In genomic region chr3:44954962-44955361, GRCh38 we compare ENCODE assay signal across 10 cellular contexts. TPM values are rescaled to one million over a fixed set of nuclear protein-coding genes. Genes with fewer than 3 reads are reported as not detected.
DNase-seq lines count a peak whose midpoint lies in the region; ATAC-seq and TF ChIP-seq lines count a peak whose summit lies in the region.
"Had no signal": no experiment of that assay in that cellular context is flagged by ENCODE, and none has a peak within 500 bp of the region (broad histone marks: within the 10 kb centered on the region; RNA-seq: fewer than 3 reads in every experiment).

No MANE protein-coding gene starts in this region.

- H3K27ac ChIP-seq in HL-60 (replicated peaks) (peak overlapping the region; percentile 58), mesendoderm (ENCODE audit: low read depth, low read length) (no peak overlapping the region)
- H3K27ac ChIP-seq: A549, SK-N-MC had no signal

- H3K23ac ChIP-seq in mesendoderm (ENCODE audit: low read length): no peak overlapping the region

- no peaks in the 10 kb centered on the region for H3K27me3 Mint-ChIP-seq in activated naive CD8-positive, alpha-beta T cell
- no peaks in the 10 kb centered on the region for H3K27me3 Mint-ChIP-seq in activated naive CD8-positive, alpha-beta T cell treated with anti-CD3 and anti-CD28 coated beads for 36 hours
- H3K27me3 Mint-ChIP-seq in dendritic cell treated with granulocyte-macrophage colony-stimulating factor and Interleukin-4, amounts not matched to agents 40 ng/mL and 50 ng/mL, for 4 days: no peaks in the 10 kb centered on the region
- no peaks in the 10 kb centered on the region for H3K27me3 Mint-ChIP-seq in stimulated activated memory B cell treated with anti-CD40 and anti-IgM and Interleukin-4, amounts not matched to agents 10 μg/mL and 1 μg/mL and 100 μg/mL, for 72 hours
- no peaks in the 10 kb centered on the region for H3K27me3 Mint-ChIP-seq in Caco-2 (ENCODE audit: insufficient read depth, unreplicated experiment)

- no peak overlapping the region for H4K8ac ChIP-seq in mesendoderm (ENCODE audit: low read depth, low read length)

- no peak overlapping the region for H2BK5ac ChIP-seq in mesendoderm (ENCODE audit: low read length)

- TF ChIP-seq CTCF in HL-60 (IDR thresholded peaks at IDR 0.05; ENCODE audit: insufficient read depth, low read length) (no peak), Caco-2 (IDR thresholded peaks at IDR 0.05; ENCODE audit: insufficient read depth in 1 of 2, low read depth in 1 of 2, low read length in 1 of 2, severe bottlenecking in 1 of 2, unreplicated experiment in 1 of 2) (no peak)

- H3K36me3 ChIP-seq in Caco-2 (ENCODE audit: control insufficient read depth, insufficient read depth, low read length) (no peaks in the 10 kb centered on the region; the same call in 1 of the 2 replicates), mesendoderm (ENCODE audit: control insufficient read depth, insufficient read depth, low read length) (no peaks in the 10 kb centered on the region)

- no peaks in the 10 kb centered on the region for H3K9me3 ChIP-seq in Caco-2
- H3K9me3 ChIP-seq: A549 had no signal

- H3K4me3 ChIP-seq in HL-60 (replicated peaks; ENCODE audit: insufficient read depth, low read length): no peak overlapping the region
- no peak overlapping the region for H3K4me3 ChIP-seq in Caco-2 (ENCODE audit: low read depth, low read length)
- H3K4me3 ChIP-seq in mesendoderm (ENCODE audit: low read length): no peak overlapping the region
- H3K4me3 ChIP-seq: A549, SK-N-MC had no signal

- H3K79me2 ChIP-seq in mesendoderm (ENCODE audit: control insufficient read depth, insufficient read depth, low read length): no peaks in the 10 kb centered on the region

- CTCF ChIA-PET in Caco-2 (lab: Charles Lee): no interaction called here

- no peak overlapping the region for H2BK15ac ChIP-seq in mesendoderm (replicated peaks; ENCODE audit: low read depth)

- no peaks in the 10 kb centered on the region for H3K27me3 ChIP-seq in HL-60 (ENCODE audit: insufficient read depth, poor library complexity, severe bottlenecking)
- no peaks in the 10 kb centered on the region for H3K27me3 ChIP-seq in Caco-2 (replicated peaks; ENCODE audit: control insufficient read depth, insufficient read depth, low read length)
- H3K27me3 ChIP-seq in mesendoderm (ENCODE audit: insufficient read depth, low read length, poor library complexity): no peaks in the 10 kb centered on the region

- H3K9ac ChIP-seq in mesendoderm (ENCODE audit: low read length): no peak overlapping the region

- H3K27ac Mint-ChIP-seq in activated naive CD8-positive, alpha-beta T cell: peak overlapping the region; percentile 55
- no peak overlapping the region for H3K27ac Mint-ChIP-seq in activated naive CD8-positive, alpha-beta T cell treated with anti-CD3 and anti-CD28 coated beads for 36 hours
- peak overlapping the region; percentile 66 for H3K27ac Mint-ChIP-seq in dendritic cell treated with granulocyte-macrophage colony-stimulating factor and Interleukin-4, amounts not matched to agents 40 ng/mL and 50 ng/mL, for 4 days
- no peak overlapping the region for H3K27ac Mint-ChIP-seq in stimulated activated memory B cell treated with anti-CD40 and anti-IgM and Interleukin-4, amounts not matched to agents 10 μg/mL and 1 μg/mL and 100 μg/mL, for 72 hours
- no peak overlapping the region for H3K27ac Mint-ChIP-seq in Caco-2 (ENCODE audit: unreplicated experiment)

- peaks cover 5% of the 10 kb centered on the region for H3K36me3 Mint-ChIP-seq in activated naive CD8-positive, alpha-beta T cell
- peaks cover 4% of the 10 kb centered on the region for H3K36me3 Mint-ChIP-seq in activated naive CD8-positive, alpha-beta T cell treated with anti-CD3 and anti-CD28 coated beads for 36 hours
- peaks cover 43% of the 10 kb centered on the region for H3K36me3 Mint-ChIP-seq in dendritic cell treated with granulocyte-macrophage colony-stimulating factor and Interleukin-4, amounts not matched to agents 40 ng/mL and 50 ng/mL, for 4 days (ENCODE audit: low read depth)
- H3K36me3 Mint-ChIP-seq in stimulated activated memory B cell treated with anti-CD40 and anti-IgM and Interleukin-4, amounts not matched to agents 10 μg/mL and 1 μg/mL and 100 μg/mL, for 72 hours: peaks cover 37% of the 10 kb centered on the region
- H3K36me3 Mint-ChIP-seq in Caco-2 (ENCODE audit: insufficient read depth, unreplicated experiment): peaks cover 11% of the 10 kb centered on the region

- H3K4ac ChIP-seq in mesendoderm (ENCODE audit: low read depth, low read length): no peak overlapping the region

- intact Hi-C loops in dendritic cell treated with granulocyte-macrophage colony-stimulating factor and Interleukin-4, amounts not matched to agents 40 ng/mL and 50 ng/mL, for 4 days (cut with micrococcal nuclease): no loop called here
- intact Hi-C loops in Caco-2 (cut with micrococcal nuclease; ENCODE audit: unreplicated experiment): no loop called here

- no peak overlapping the region for H3K18ac ChIP-seq in mesendoderm (ENCODE audit: low read length)

- DNase-seq in activated naive CD8-positive, alpha-beta T cell treated with anti-CD3 and anti-CD28 coated beads for 36 hours: no peak
- DNase-seq in HL-60 (ENCODE audit: low read depth in 1 of 2, low spot score in 1 of 2) (peak in 1 of 2 experiments; percentile 71), Caco-2 (no peak), mesendoderm (no peak)

- no peaks in the 10 kb centered on the region for H3K4me1 ChIP-seq in Caco-2
- H3K4me1 ChIP-seq in mesendoderm (ENCODE audit: control insufficient read depth, low read depth, low read length): no peaks in the 10 kb centered on the region
- H3K4me1 ChIP-seq: A549 had no signal

- POLR2A ChIA-PET in Caco-2 (lab: Charles Lee): no interaction called here

- no peak overlapping the region for H2BK120ac ChIP-seq in mesendoderm (ENCODE audit: low read depth, low read length)

- H3K79me1 ChIP-seq in mesendoderm (ENCODE audit: low read length): peaks cover 6% of the 10 kb centered on the region

- no TSS peak for BruUV-seq in Caco-2 (replicated peaks; lab: Mats Ljungman, UMichigan)

- H3K4me1 Mint-ChIP-seq in activated naive CD8-positive, alpha-beta T cell (ENCODE audit: low read depth): peaks cover 20% of the 10 kb centered on the region
- peaks cover 4% of the 10 kb centered on the region for H3K4me1 Mint-ChIP-seq in activated naive CD8-positive, alpha-beta T cell treated with anti-CD3 and anti-CD28 coated beads for 36 hours
- peaks cover 43% of the 10 kb centered on the region for H3K4me1 Mint-ChIP-seq in dendritic cell treated with granulocyte-macrophage colony-stimulating factor and Interleukin-4, amounts not matched to agents 40 ng/mL and 50 ng/mL, for 4 days (ENCODE audit: low read depth)
- H3K4me1 Mint-ChIP-seq in stimulated activated memory B cell treated with anti-CD40 and anti-IgM and Interleukin-4, amounts not matched to agents 10 μg/mL and 1 μg/mL and 100 μg/mL, for 72 hours: peaks cover 52% of the 10 kb centered on the region
- no peaks in the 10 kb centered on the region for H3K4me1 Mint-ChIP-seq in Caco-2 (ENCODE audit: low read depth, unreplicated experiment)

- H4K5ac ChIP-seq in mesendoderm (ENCODE audit: low read length): no peak overlapping the region

- H3K4me2 ChIP-seq in mesendoderm (ENCODE audit: low read length): no peak overlapping the region
- H3K4me2 ChIP-seq: A549 had no signal

- H3K4me3 Mint-ChIP-seq in activated naive CD8-positive, alpha-beta T cell: no peak overlapping the region
- H3K4me3 Mint-ChIP-seq in activated naive CD8-positive, alpha-beta T cell treated with anti-CD3 and anti-CD28 coated beads for 36 hours: no peak overlapping the region
- H3K4me3 Mint-ChIP-seq in dendritic cell treated with granulocyte-macrophage colony-stimulating factor and Interleukin-4, amounts not matched to agents 40 ng/mL and 50 ng/mL, for 4 days: no peak overlapping the region
- no peak overlapping the region for H3K4me3 Mint-ChIP-seq in stimulated activated memory B cell treated with anti-CD40 and anti-IgM and Interleukin-4, amounts not matched to agents 10 μg/mL and 1 μg/mL and 100 μg/mL, for 72 hours
- no peak overlapping the region for H3K4me3 Mint-ChIP-seq in Caco-2 (ENCODE audit: unreplicated experiment)

- H2AK5ac ChIP-seq in mesendoderm (ENCODE audit: low read length): no peak overlapping the region

- WGBS in mesendoderm (ENCODE audit: extremely low coverage, insufficient coverage, low lambda C conversion rate): no CpG with 5 or more reads among the region's 3 CpGs

- H3K9me3 Mint-ChIP-seq in activated naive CD8-positive, alpha-beta T cell (ENCODE audit: low read depth): no peaks in the 10 kb centered on the region
- no peaks in the 10 kb centered on the region for H3K9me3 Mint-ChIP-seq in activated naive CD8-positive, alpha-beta T cell treated with anti-CD3 and anti-CD28 coated beads for 36 hours
- no peaks in the 10 kb centered on the region for H3K9me3 Mint-ChIP-seq in dendritic cell treated with granulocyte-macrophage colony-stimulating factor and Interleukin-4, amounts not matched to agents 40 ng/mL and 50 ng/mL, for 4 days
- no peaks in the 10 kb centered on the region for H3K9me3 Mint-ChIP-seq in stimulated activated memory B cell treated with anti-CD40 and anti-IgM and Interleukin-4, amounts not matched to agents 10 μg/mL and 1 μg/mL and 100 μg/mL, for 72 hours
- H3K9me3 Mint-ChIP-seq in Caco-2 (ENCODE audit: unreplicated experiment): no peaks in the 10 kb centered on the region

- ATAC-seq in stimulated activated memory B cell treated with anti-CD40 and anti-IgM and Interleukin-4, amounts not matched to agents 10 μg/mL and 1 μg/mL and 100 μg/mL, for 72 hours: peak; percentile 83
- ATAC-seq in GM19023 (IDR thresholded peaks at IDR 0.05; ENCODE audit: unreplicated experiment): no peak
- ATAC-seq: A549 had no signal

- H3K56ac ChIP-seq in mesendoderm (ENCODE audit: low read length): no peak overlapping the region

RNA-seq across cellular contexts. Expression of gene ZDHHC3, which starts 21.0 kb away (rescaled TPM):
- 10 to 100 TPM; 39.1 to 39.5 TPM for total RNA-seq in activated naive CD8-positive, alpha-beta T cell treated with anti-CD3 and anti-CD28 coated beads for 36 hours
- total RNA-seq in Caco-2 (2022): 68.4 and 71.3 TPM in 2 replicates
- polyA plus RNA-seq in mesendoderm (2013, experiment 1 of 2): 41.9 TPM
- polyA plus RNA-seq in mesendoderm (2013, experiment 2 of 2): 43.4 TPM

RNA-seq across cellular contexts. Expression of gene EXOSC7, which starts 21.1 kb away (rescaled TPM):
- total RNA-seq in activated naive CD8-positive, alpha-beta T cell treated with anti-CD3 and anti-CD28 coated beads for 36 hours: 10 to 100 TPM; 91.6 to 92.0 TPM
- total RNA-seq in Caco-2 (2022): 70.9 and 73.8 TPM in 2 replicates
- 59.3 TPM for polyA plus RNA-seq in mesendoderm (2013, experiment 1 of 2)
- polyA plus RNA-seq in mesendoderm (2013, experiment 2 of 2): 59.2 TPM

Comparison
In these comparisons a context has a peak if more than half of its experiments do, and no peak if none do; other contexts are left out.
1. H3K27ac Mint-ChIP-seq: peak in activated naive CD8-positive, alpha-beta T cell (single experiment) and dendritic cell treated with granulocyte-macrophage colony-stimulating factor and Interleukin-4, amounts not matched to agents 40 ng/mL and 50 ng/mL, for 4 days (single experiment); none in activated naive CD8-positive, alpha-beta T cell treated with anti-CD3 and anti-CD28 coated beads for 36 hours (single experiment), stimulated activated memory B cell treated with anti-CD40 and anti-IgM and Interleukin-4, amounts not matched to agents 10 μg/mL and 1 μg/mL and 100 μg/mL, for 72 hours (single experiment) and Caco-2 (single experiment).